ENCODE assay signal across 14 cellular contexts in the genomic region with DNA sequence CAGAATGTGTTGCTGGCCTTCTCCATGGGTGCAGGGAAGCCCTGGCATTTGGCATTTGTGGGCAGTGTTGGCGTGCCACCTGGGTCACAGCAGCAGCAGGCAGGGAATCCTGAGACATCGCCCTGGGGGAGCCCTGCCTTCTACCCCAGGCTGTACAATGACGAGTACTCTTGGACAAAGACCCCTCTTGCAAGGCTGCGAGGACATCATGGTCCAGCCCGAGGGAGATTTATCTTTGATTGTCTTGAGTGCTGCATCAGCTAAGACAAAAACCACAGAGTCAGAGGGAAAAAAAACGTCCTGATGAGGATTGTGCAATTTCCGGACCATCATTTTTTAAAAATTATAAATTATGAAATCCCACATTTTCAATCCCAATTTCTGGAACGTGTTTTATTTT. TPM values are rescaled to one million over a fixed set of nuclear protein-coding genes. Genes with fewer than 3 reads are reported as not detected.
DNase-seq lines count a peak whose midpoint lies in the region; ATAC-seq and TF ChIP-seq lines count a peak whose summit lies in the region.
"Had no signal": no experiment of that assay in that cellular context is flagged by ENCODE, and none has a peak within 500 bp of the region (broad histone marks: within the 10 kb centered on the region; RNA-seq: fewer than 3 reads in every experiment).

No MANE protein-coding gene starts in this region.

- no peaks in the 10 kb centered on the region for H3K9me3 Mint-ChIP-seq in activated T-cell treated with anti-CD3 and anti-CD28 coated beads, Interleukin-2, amount 50 U/mL, for 72 hours
- H3K9me3 Mint-ChIP-seq: activated T-helper 2 cell treated with anti-CD3 and anti-CD28 coated beads, Interferon-gamma antibody, Interleukin-2, Interleukin-4, amounts not matched to agents 10 μg/mL and 5 μg/mL and 100 μg/mL, durations not matched to agents 14 hours and 24 hours and 36 hours; stimulated activated naive B cell treated with anti-CD40 and anti-IgM and Interleukin-4, amounts not matched to agents 10 μg/mL and 1 μg/mL and 100 μg/mL, for 72 hours had no signal

- peaks cover 35% of the 10 kb centered on the region for H3K27me3 Mint-ChIP-seq in activated T-cell treated with anti-CD3 and anti-CD28 coated beads, Interleukin-2, amount 50 U/mL, for 72 hours (ENCODE audit: low read depth)

- no peak overlapping the region for H2AFZ ChIP-seq in ACC112 (ENCODE audit: low read length, unreplicated experiment)

- no peak overlapping the region for H3K4me3 Mint-ChIP-seq in activated T-cell treated with anti-CD3 and anti-CD28 coated beads, Interleukin-2, amount 50 U/mL, for 72 hours
- H3K4me3 Mint-ChIP-seq: activated CD8-positive, alpha-beta T cell treated with anti-CD3 and anti-CD28 coated beads, Interleukin-2, amount 10 ng/mL, durations not matched to agents 7 days and 5 days; stimulated activated naive B cell treated with anti-CD40 and anti-IgM and Interleukin-4, amounts not matched to agents 10 μg/mL and 1 μg/mL and 100 μg/mL, for 72 hours had no signal

- peaks cover 45% of the 10 kb centered on the region for H3K79me2 ChIP-seq in ACC112 (ENCODE audit: control insufficient read depth, insufficient read depth, low read length, unreplicated experiment)

- no peaks in the 10 kb centered on the region for H3K9me3 ChIP-seq in heart left ventricle
- no peaks in the 10 kb centered on the region for H3K9me3 ChIP-seq in gastrocnemius medialis

- H3K27ac ChIP-seq in ACC112 (ENCODE audit: low read depth, low read length) = peak overlapping the region; percentile 88
- H3K27ac ChIP-seq in heart left ventricle = peak overlapping the region in 11 of 12 donors; percentile 11 to 97 (median 75)
- peak overlapping the region; percentile 63 to 80 (median 77) for H3K27ac ChIP-seq in gastrocnemius medialis
- H3K27ac ChIP-seq: SK-N-MC had no signal

- H3K36me3 Mint-ChIP-seq in activated T-cell treated with anti-CD3 and anti-CD28 coated beads, Interleukin-2, amount 50 U/mL, for 72 hours (ENCODE audit: insufficient read depth in 2 of 2) = no peaks in the 10 kb centered on the region
- H3K36me3 Mint-ChIP-seq: stimulated activated naive B cell treated with anti-CD40 and anti-IgM and Interleukin-4, amounts not matched to agents 10 μg/mL and 1 μg/mL and 100 μg/mL, for 72 hours had no signal

- TF ChIP-seq CTCF in heart left ventricle (IDR thresholded peaks at IDR 0.05) = no peak
- TF ChIP-seq CTCF in gastrocnemius medialis (IDR thresholded peaks at IDR 0.05 in 4 of 5, conservative IDR thresholded peaks at IDR 0.05 in 1 of 5) = no peak

- H3K27me3 ChIP-seq in ACC112 (ENCODE audit: insufficient read depth, low read length) (no peaks in the 10 kb centered on the region), heart left ventricle (peaks cover 0 to 9% (median 0%) of the 10 kb centered on the region in 9 donors), gastrocnemius medialis (peaks cover 13 to 26% (median 23%) of the 10 kb centered on the region in 3 donors)

- H3K4me3 ChIP-seq in ACC112 (ENCODE audit: low read depth, low read length) = peak overlapping the region; percentile 84; the same call in 1 of the 2 replicates
- peak overlapping the region in 2 of 12 donors; percentile 7 to 61 for H3K4me3 ChIP-seq in heart left ventricle
- H3K4me3 ChIP-seq in gastrocnemius medialis = no peak overlapping the region
- H3K4me3 ChIP-seq: SK-N-MC had no signal

- ATAC-seq in heart left ventricle (peak in 1 of 4 donors; percentile 5), gastrocnemius medialis (peak in 1 of 2 donors; percentile 18), GM18868 (IDR thresholded peaks at IDR 0.05; ENCODE audit: unreplicated experiment) (no peak)
- no peak for ATAC-seq in activated T-cell treated with anti-CD3 and anti-CD28 coated beads, Interleukin-2, amount 50 U/mL, for 72 hours (replicated peaks in 1 of 2)
- ATAC-seq: activated CD8-positive, alpha-beta T cell treated with anti-CD3 and anti-CD28 coated beads, Interleukin-2, amount 10 ng/mL, durations not matched to agents 7 days and 5 days; stimulated activated naive B cell treated with anti-CD40 and anti-IgM and Interleukin-4, amounts not matched to agents 10 μg/mL and 1 μg/mL and 100 μg/mL, for 72 hours had no signal

- peak; percentile 55 for DNase-seq in OCI-M1 (lab: John Stamatoyannopoulos, UW)
- peak in 1 of 5 donors; percentile 18 for DNase-seq in heart left ventricle
- peak in 1 of 2 donors; percentile 63 for DNase-seq in gastrocnemius medialis
- DNase-seq in T1000 (lab: John Stamatoyannopoulos, UW) = no peak
- no peak for DNase-seq in putamen (ENCODE audit: low spot score)
- no peak for DNase-seq in activated T-cell treated with anti-CD3 and anti-CD28 coated beads, Interleukin-2, amount 50 U/mL, for 72 hours
- DNase-seq: activated CD8-positive, alpha-beta T cell treated with anti-CD3 and anti-CD28 coated beads, Interleukin-2, amount 10 ng/mL, durations not matched to agents 7 days and 5 days; effector CD4-positive, alpha-beta T cell; kidney glomerular epithelial cell; stimulated activated naive B cell treated with anti-CD40 and anti-IgM and Interleukin-4, amounts not matched to agents 10 μg/mL and 1 μg/mL and 100 μg/mL, for 72 hours had no signal

- TF ChIP-seq POLR2A in heart left ventricle (IDR thresholded peaks at IDR 0.05) (no peak), gastrocnemius medialis (IDR thresholded peaks at IDR 0.05) (peak in 1 of 2 donors; percentile 36)

- in situ Hi-C loops in gastrocnemius medialis (cut with MboI; ENCODE audit: low sequenced_read_pairs in 4 of 4) = no loop called here

- H3K4me1 ChIP-seq in ACC112 (ENCODE audit: control insufficient read depth, insufficient read depth, low read length, unreplicated experiment) = peaks cover 48% of the 10 kb centered on the region
- peaks cover 0 to 63% (median 14%) of the 10 kb centered on the region in 12 donors for H3K4me1 ChIP-seq in heart left ventricle
- peaks cover 5 to 11% of the 10 kb centered on the region in 2 donors for H3K4me1 ChIP-seq in gastrocnemius medialis

- peaks cover 10% of the 10 kb centered on the region for H3K4me1 Mint-ChIP-seq in activated T-cell treated with anti-CD3 and anti-CD28 coated beads, Interleukin-2, amount 50 U/mL, for 72 hours (ENCODE audit: low read depth)

- H3K27ac Mint-ChIP-seq in activated T-cell treated with anti-CD3 and anti-CD28 coated beads, Interleukin-2, amount 50 U/mL, for 72 hours = no peak overlapping the region
- H3K27ac Mint-ChIP-seq: activated CD8-positive, alpha-beta T cell treated with anti-CD3 and anti-CD28 coated beads, Interleukin-2, amount 10 ng/mL, durations not matched to agents 7 days and 5 days; activated T-helper 2 cell treated with anti-CD3 and anti-CD28 coated beads, Interferon-gamma antibody, Interleukin-2, Interleukin-4, amounts not matched to agents 10 μg/mL and 5 μg/mL and 100 μg/mL, durations not matched to agents 14 hours and 24 hours and 36 hours; stimulated activated naive B cell treated with anti-CD40 and anti-IgM and Interleukin-4, amounts not matched to agents 10 μg/mL and 1 μg/mL and 100 μg/mL, for 72 hours had no signal

- WGBS in heart left ventricle, 4 donors = 65 to 76% (median 72%) methylated on average over 8 of the region's 8 CpGs

- intact Hi-C loops in heart left ventricle (cut with DNase I) (loop anchor here in 2 of 10 donors (5.0 to 10.0 kb wide), 3 partner anchors 49 to 129 kb away; no protein-coding TSS in a partner anchor), gastrocnemius medialis (cut with DNase I; ENCODE audit: low total_unique reads) (no loop called here)

- H3K36me3 ChIP-seq in ACC112 (ENCODE audit: insufficient read depth, low read length) (0 out of 2 replicates have a peak, but pooled peaks cover 3% of the 10 kb centered on the region), heart left ventricle (peaks cover 0 to 3% (median 0%) of the 10 kb centered on the region in 9 donors), gastrocnemius medialis (no peaks in the 10 kb centered on the region)

RNA-seq across cellular contexts. Expression of a gene that starts 3.7 kb away (rescaled TPM):
- total RNA-seq in heart left ventricle (100 to 1,000 TPM in 1 of 9 donors, 10 to 100 TPM in 7, 1 to 10 TPM in 1; 8.0 to 153 (median 12.9) TPM), gastrocnemius medialis (10 to 100 TPM; 26.1 to 50.1 (median 39.0) TPM)
- polyA plus RNA-seq in heart left ventricle = 10 to 100 TPM in 1 of 2 donors, 1 to 10 TPM in 1; 8.0 to 16.2 TPM
- total RNA-seq in activated T-cell treated with anti-CD3 and anti-CD28 coated beads, Interleukin-2, amount 50 U/mL, for 72 hours = under 1 TPM; 0.38 to 0.51 TPM
- total RNA-seq: activated CD8-positive, alpha-beta T cell treated with anti-CD3 and anti-CD28 coated beads, Interleukin-2, amount 10 ng/mL, durations not matched to agents 7 days and 5 days had no signal

Comparison
In these comparisons a context has a peak if more than half of its experiments do, and no peak if none do; other contexts are left out.
1. RNA of a gene that starts 3.7 kb away (total RNA-seq): 26.1 to 50.1 TPM in gastrocnemius medialis and 8.0 to 153 TPM in heart left ventricle; 0.38 to 0.51 TPM in activated T-cell treated with anti-CD3 and anti-CD28 coated beads, Interleukin-2, amount 50 U/mL, for 72 hours; every median in the first group is over 4 times any median in the second.
2. Peak in every context shown above with its lines, with median percentiles within 50 percentile points of each other: H3K27ac ChIP-seq.